In the genomic region with DNA sequence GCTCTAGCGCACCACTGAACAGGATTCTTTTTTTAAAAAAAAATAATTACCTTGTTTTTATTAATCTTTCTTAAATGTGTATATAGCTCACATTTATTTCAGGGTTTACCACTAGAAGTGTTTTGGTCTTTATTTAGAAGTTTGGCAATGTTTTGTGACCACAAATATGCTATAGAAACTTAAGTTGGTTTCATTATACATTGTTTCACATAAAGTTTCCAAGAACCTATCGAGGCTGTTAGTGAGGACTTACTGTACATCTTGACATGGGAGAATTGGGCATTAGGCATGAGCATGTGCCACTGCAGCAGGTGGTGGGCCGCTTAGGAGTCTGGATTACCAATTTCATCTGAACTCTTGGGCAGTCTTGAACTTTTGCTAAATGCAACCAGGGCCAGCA, we compare ENCODE assay signal across 7 cellular contexts.
DNase-seq lines count a peak whose midpoint lies in the region; ATAC-seq, FAIRE-seq and TF ChIP-seq lines count a peak whose summit lies in the region.
"Not testable (repeated sequence)": the region's sequence is repeated elsewhere in the genome, so short reads cannot be mapped to it uniquely, and the experiment has no call there.

No MANE protein-coding gene starts in this region.

- not testable (repeated sequence) for H3K27ac ChIP-seq in astrocyte (ENCODE audit: low read depth, low read length)
- H3K27ac ChIP-seq in gastrocnemius medialis, result peak overlapping the region; percentile 88 to 91 (median 90)

- not testable (repeated sequence) for H4K20me1 ChIP-seq in astrocyte (ENCODE audit: insufficient read depth, low read length)

- not testable (repeated sequence) for H3K27me3 Mint-ChIP-seq in astrocyte (ENCODE audit: low read depth, unreplicated experiment)

- H3K36me3 Mint-ChIP-seq in astrocyte (ENCODE audit: low read depth, unreplicated experiment), result not testable (repeated sequence)

- peak; percentile 70 for ATAC-seq in GM18498 (IDR thresholded peaks at IDR 0.05; ENCODE audit: unreplicated experiment)
- ATAC-seq in GM18867 (IDR thresholded peaks at IDR 0.05; ENCODE audit: unreplicated experiment), result peak; percentile 52
- ATAC-seq in GM21367 (IDR thresholded peaks at IDR 0.05; ENCODE audit: unreplicated experiment), result peak; percentile 70
- ATAC-seq in HG03135 (IDR thresholded peaks at IDR 0.05; ENCODE audit: unreplicated experiment), result peak; percentile 60
- not testable (repeated sequence) for ATAC-seq in gastrocnemius medialis

- H3K9me3 Mint-ChIP-seq in astrocyte (ENCODE audit: unreplicated experiment), result not testable (repeated sequence)

- H3K4me1 ChIP-seq in astrocyte (ENCODE audit: insufficient read depth, low read length), result not testable (repeated sequence)
- peaks cover 21 to 31% of the 10 kb centered on the region in 2 donors for H3K4me1 ChIP-seq in gastrocnemius medialis

- not testable (repeated sequence) for H3K9ac ChIP-seq in astrocyte (ENCODE audit: low read length)

- not testable (repeated sequence) for H3K4me3 Mint-ChIP-seq in astrocyte (ENCODE audit: unreplicated experiment)

- H3K27me3 ChIP-seq in astrocyte (ENCODE audit: insufficient read depth, low read length); gastrocnemius medialis: not testable (repeated sequence)

- not testable (repeated sequence) for H3K36me3 ChIP-seq in astrocyte (ENCODE audit: insufficient read depth, low read length); gastrocnemius medialis

- H3K9me3 ChIP-seq in astrocyte (ENCODE audit: insufficient read depth, low read depth, low read length); gastrocnemius medialis: not testable (repeated sequence)

- TF ChIP-seq POLR2A in gastrocnemius medialis (IDR thresholded peaks at IDR 0.05), result not testable (repeated sequence)

- intact Hi-C loops in gastrocnemius medialis (cut with DNase I; ENCODE audit: low total_unique reads), result loop anchor here (5.0 kb wide), 1 partner anchor 217 kb away; no protein-coding TSS in a partner anchor

- H3K4me3 ChIP-seq in astrocyte (ENCODE audit: insufficient read depth, low read depth, low read length); gastrocnemius medialis: not testable (repeated sequence)

- DNase-seq in MV-4-11 (lab: John Stamatoyannopoulos, UW), result peak; percentile 42
- DNase-seq in astrocyte (ENCODE audit: low read depth); gastrocnemius medialis: not testable (repeated sequence)

- not testable (repeated sequence) for H2AFZ ChIP-seq in astrocyte (ENCODE audit: low read depth, low read length)

- not testable (repeated sequence) for H3K4me1 Mint-ChIP-seq in astrocyte (ENCODE audit: low read depth, unreplicated experiment)

- FAIRE-seq in astrocyte (lab: Jason Lieb, UNC), result peak; percentile 20

- H3K79me2 ChIP-seq in astrocyte (ENCODE audit: insufficient read depth, low read length), result not testable (repeated sequence)

- not testable (repeated sequence) for TF ChIP-seq CTCF in astrocyte (IDR thresholded peaks at IDR 0.05; ENCODE audit: insufficient read depth, low read depth, low read length); gastrocnemius medialis (IDR thresholded peaks at IDR 0.05 in 4 of 5, conservative IDR thresholded peaks at IDR 0.05 in 1 of 5)

- in situ Hi-C loops in gastrocnemius medialis (cut with MboI; ENCODE audit: low sequenced_read_pairs in 4 of 4), result not testable (repeated sequence)

- not testable (repeated sequence) for H3K4me2 ChIP-seq in astrocyte (ENCODE audit: low read length)

- H3K27ac Mint-ChIP-seq in astrocyte (ENCODE audit: unreplicated experiment), result not testable (repeated sequence)
